Comparison of ENCODE assay signal across 18 cellular contexts in genomic region chr5:115124741-115125140, GRCh38.
"Had no signal": no experiment of that assay in that cellular context is flagged by ENCODE, and none has a peak within 500 bp of the region (broad histone marks: within the 10 kb centered on the region; RNA-seq: fewer than 3 reads in every experiment).

No MANE protein-coding gene starts in this region.

- H3K4me1 ChIP-seq: left ventricle myocardium inferior, right atrium auricular region, tibial nerve, vagina had no signal

- FAIRE-seq: astrocyte, bronchial epithelial cell had no signal

- H3K9me3 ChIP-seq: mucosa of descending colon, right atrium auricular region, tibial nerve, vagina had no signal

- DNase-seq: activated CD4-positive, alpha-beta T cell treated with anti-CD3 and anti-CD28 coated beads, Interleukin-2, amount 50 U/mL, for 4 hours; activated gamma-delta T cell; effector CD4-positive, alpha-beta T cell; head of caudate nucleus; kidney; left ventricle myocardium inferior; mesenchymal stem cell; mucosa of descending colon; naive B cell; small intestine; stimulated activated CD4-positive, alpha-beta T cell treated with anti-CD3 and anti-CD28 coated beads, Interleukin-15, amount 100 ng/mL, for 24 hours; stimulated activated CD4-positive, alpha-beta T cell treated with anti-CD3 and anti-CD28 coated beads, Interleukin-2, amount 100 ng/mL, for 48 hours; WERI-Rb-1 had no signal

- ATAC-seq: mucosa of descending colon had no signal

- H3K27ac ChIP-seq: left ventricle myocardium inferior, right atrium auricular region, tibial nerve, vagina, WERI-Rb-1 had no signal

- H3K36me3 ChIP-seq: left ventricle myocardium inferior, right atrium auricular region, tibial nerve, vagina had no signal

- H3K4me3 ChIP-seq: left ventricle myocardium inferior, mucosa of descending colon, right atrium auricular region, tibial nerve, vagina had no signal

- H3K27me3 ChIP-seq: right atrium auricular region, tibial nerve, vagina had no signal
